Comparison of ENCODE assay signal across 8 cellular contexts in the genomic region with DNA sequence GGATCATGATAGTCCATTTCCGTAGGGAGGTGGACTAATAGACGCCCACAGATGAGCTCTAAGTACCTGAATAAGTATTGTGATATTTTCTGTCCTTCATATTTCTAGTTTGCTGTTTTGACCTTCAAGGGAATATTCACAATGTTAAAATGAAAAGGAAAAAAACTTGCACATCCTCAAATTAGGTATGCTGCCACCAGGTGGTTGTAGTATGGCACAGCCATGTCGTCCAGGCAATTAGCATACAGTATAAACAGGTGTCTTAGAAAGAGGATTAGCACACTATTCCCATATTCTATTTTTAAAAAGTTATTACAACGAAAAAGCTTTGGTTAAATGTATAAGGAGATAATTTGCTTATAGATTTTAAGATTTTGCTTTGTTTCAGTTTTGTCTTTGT.
DNase-seq lines count a peak whose midpoint lies in the region; ATAC-seq and TF ChIP-seq lines count a peak whose summit lies in the region.

No MANE protein-coding gene starts in this region.

- H3K4me3 ChIP-seq in astrocyte of the cerebellum (ENCODE audit: low read depth, low read length): no peak overlapping the region

- TF ChIP-seq CTCF in astrocyte of the cerebellum (IDR thresholded peaks at IDR 0.05; ENCODE audit: low read depth, low read length, missing control alignments): peak; percentile 71

- in situ Hi-C loops in astrocyte of the cerebellum (cut with HindIII; ENCODE audit: low sequenced_read_pairs): no loop called here

- peak; percentile 0 for DNase-seq in SIG-M5 treated with dmso at 0.1 percent for 504 hours (lab: John Stamatoyannopoulos, UW; ENCODE audit: unreplicated experiment)
- no peak for DNase-seq in SIG-M5 (lab: John Stamatoyannopoulos, UW)
- peak; percentile 35 for DNase-seq in H4 (ENCODE audit: low spot score)
- peak; percentile 20 for DNase-seq in NCI-H1694 (lab: John Stamatoyannopoulos, UW)
- peak; percentile 2 for DNase-seq in astrocyte of the cerebellum (ENCODE audit: low read depth)
- peak; percentile 52 to 65 for DNase-seq in lung microvascular endothelial cell (ENCODE audit: low read depth in 2 of 2)
- no peak for DNase-seq in NCI-H187 (lab: John Stamatoyannopoulos, UW)

- ATAC-seq in HG03521 (IDR thresholded peaks at IDR 0.05; ENCODE audit: unreplicated experiment): no peak

Comparison
In these comparisons a context has a peak if more than half of its experiments do, and no peak if none do; other contexts are left out.
1. DNase-seq: peak in SIG-M5 treated with dmso at 0.1 percent for 504 hours (single experiment), H4 (single experiment), NCI-H1694 (single experiment), astrocyte of the cerebellum (single experiment) and lung microvascular endothelial cell (2 of 2); none in SIG-M5 (single experiment) and NCI-H187 (0 of 2).